ENCODE assay signal across 16 cellular contexts in genomic region chr16:21284414-21284813, GRCh38. TPM values are rescaled to one million over a fixed set of nuclear protein-coding genes. Genes with fewer than 3 reads are reported as not detected.
DNase-seq lines count a peak whose midpoint lies in the region; ATAC-seq, FAIRE-seq and TF ChIP-seq lines count a peak whose summit lies in the region.
"Had no signal": no experiment of that assay in that cellular context is flagged by ENCODE, and none has a peak within 500 bp of the region (broad histone marks: within the 10 kb centered on the region; RNA-seq: fewer than 3 reads in every experiment).

No MANE protein-coding gene starts in this region.

- H3K27ac Mint-ChIP-seq in activated B cell treated with CpG ODN at 0.5 μM for 24 hours: no peak overlapping the region
- H3K27ac Mint-ChIP-seq in stimulated activated naive CD8-positive, alpha-beta T cell treated with anti-CD3 and anti-CD28 coated beads, Interleukin-15, amount 100 ng/mL, for 72 hours: no peak overlapping the region
- H3K27ac Mint-ChIP-seq in activated CD4-positive, alpha-beta T cell treated with anti-CD3 and anti-CD28 coated beads, Interleukin-2, amount 10 ng/mL, durations not matched to agents 24 days and 14 days: no peak overlapping the region

- TF ChIP-seq CTCF in cardiac muscle cell (IDR thresholded peaks at IDR 0.05; ENCODE audit: low read depth, low read length) (no peak), activated B cell treated with CpG ODN at 0.5 μM for 24 hours (IDR thresholded peaks at IDR 0.05) (no peak), keratinocyte (optimal IDR thresholded peaks at IDR 0.05 in 1 of 3, IDR thresholded peaks at IDR 0.05 in 1 of 3, conservative IDR thresholded peaks at IDR 0.05 in 1 of 3; ENCODE audit: extremely low read depth in 1 of 3, insufficient read depth in 2 of 3, low read length in 3 of 3) (no peak)

- H3K27ac ChIP-seq in cardiac muscle cell (no peak overlapping the region), keratinocyte (ENCODE audit: control insufficient read depth, insufficient read depth, low read length) (no peak overlapping the region)

- POLR2A ChIA-PET in activated B cell treated with CpG ODN at 0.5 μM for 24 hours (lab: Charles Lee): interaction anchor here (1.0 kb wide), 1 partner anchor 11 kb away, joined by 3 read pairs; no protein-coding TSS in a partner anchor

- H3K27me3 Mint-ChIP-seq in activated B cell treated with CpG ODN at 0.5 μM for 24 hours: peaks cover 20% of the 10 kb centered on the region
- peaks cover 77% of the 10 kb centered on the region for H3K27me3 Mint-ChIP-seq in stimulated activated naive CD8-positive, alpha-beta T cell treated with anti-CD3 and anti-CD28 coated beads, Interleukin-15, amount 100 ng/mL, for 72 hours
- H3K27me3 Mint-ChIP-seq in activated CD4-positive, alpha-beta T cell treated with anti-CD3 and anti-CD28 coated beads, Interleukin-2, amount 10 ng/mL, durations not matched to agents 24 days and 14 days: peaks cover 62% of the 10 kb centered on the region

- DNase-seq in cardiac muscle cell (ENCODE audit: low read depth in 1 of 2, low spot score in 1 of 2) (no peak), cardiac septum (ENCODE audit: low spot score) (no peak), activated B cell treated with CpG ODN at 0.5 μM for 24 hours (no peak), keratinocyte (ENCODE audit: low read depth, low spot score) (no peak), DMS153 (lab: John Stamatoyannopoulos, UW) (no peak)
- DNase-seq in stimulated activated naive CD8-positive, alpha-beta T cell treated with anti-CD3 and anti-CD28 coated beads, Interleukin-15, amount 100 ng/mL, for 72 hours: no peak
- no peak for DNase-seq in stimulated activated naive CD4-positive, alpha-beta T cell treated with Interleukin-2 at 50 U/mL for 16 hours (lab: John Stamatoyannopoulos, UW)
- no peak for DNase-seq in activated CD4-positive, alpha-beta T cell treated with anti-CD3 and anti-CD28 coated beads, Interleukin-2, amount 10 ng/mL, durations not matched to agents 24 days and 14 days
- DNase-seq: activated CD4-positive, alpha-beta T cell treated with anti-CD3 and anti-CD28 coated beads, Interleukin-2, amount 50 U/mL, for 4 hours; activated gamma-delta T cell treated with Interleukin-2 at 50 U/mL for 16 hours; esophagus squamous epithelium had no signal

- no peaks in the 10 kb centered on the region for H3K9me1 ChIP-seq in keratinocyte (ENCODE audit: control insufficient read depth, extremely low read depth, insufficient read depth, low read length)

- H3K9me3 Mint-ChIP-seq in activated B cell treated with CpG ODN at 0.5 μM for 24 hours: peaks cover 11% of the 10 kb centered on the region
- peaks cover 0 to 8% of the 10 kb centered on the region in 2 donors for H3K9me3 Mint-ChIP-seq in stimulated activated naive CD8-positive, alpha-beta T cell treated with anti-CD3 and anti-CD28 coated beads, Interleukin-15, amount 100 ng/mL, for 72 hours
- peaks cover 9% of the 10 kb centered on the region for H3K9me3 Mint-ChIP-seq in activated CD4-positive, alpha-beta T cell treated with anti-CD3 and anti-CD28 coated beads, Interleukin-2, amount 10 ng/mL, durations not matched to agents 24 days and 14 days

- FAIRE-seq in keratinocyte (lab: Jason Lieb, UNC): no peak

- intact Hi-C loops in cardiac septum (cut with DNase I) (loop anchor here (2.0 kb wide), 1 partner anchor 16 kb away; no protein-coding TSS in a partner anchor), activated B cell treated with CpG ODN at 0.5 μM for 24 hours (cut with micrococcal nuclease) (loop anchor here (10.0 kb wide), 1 partner anchor 50 kb away; no protein-coding TSS in a partner anchor)
- intact Hi-C loops in activated CD4-positive, alpha-beta T cell treated with anti-CD3 and anti-CD28 coated beads, Interleukin-2, amount 10 ng/mL, durations not matched to agents 24 days and 14 days (cut with micrococcal nuclease): no loop called here

- H3K4me2 ChIP-seq in keratinocyte (ENCODE audit: control insufficient read depth, extremely low read depth, insufficient read depth, low read depth, low read length): peak overlapping the region; percentile 80

- no peak overlapping the region for H2AFZ ChIP-seq in keratinocyte (ENCODE audit: control insufficient read depth, low read length)

- dilution Hi-C loops in keratinocyte (cut with MboI; ENCODE audit: extremely low pct_ligation_motif_present, low sequenced_read_pairs): no loop called here

- no peaks in the 10 kb centered on the region for H4K20me1 ChIP-seq in keratinocyte (ENCODE audit: control insufficient read depth, extremely low read depth, insufficient read depth, low read length)

- H3K36me3 Mint-ChIP-seq in activated B cell treated with CpG ODN at 0.5 μM for 24 hours (ENCODE audit: low read depth): no peaks in the 10 kb centered on the region
- H3K36me3 Mint-ChIP-seq in activated CD4-positive, alpha-beta T cell treated with anti-CD3 and anti-CD28 coated beads, Interleukin-2, amount 10 ng/mL, durations not matched to agents 24 days and 14 days (ENCODE audit: low read depth): no peaks in the 10 kb centered on the region

- CTCF ChIA-PET in activated B cell treated with CpG ODN at 0.5 μM for 24 hours (lab: Charles Lee): interaction anchor here (0.6 kb wide), 1 partner anchor 96 kb away, joined by 3 read pairs; no protein-coding TSS in a partner anchor

- ATAC-seq in activated B cell treated with CpG ODN at 0.5 μM for 24 hours (ENCODE audit: low read depth): no peak
- ATAC-seq in stimulated activated naive CD8-positive, alpha-beta T cell treated with anti-CD3 and anti-CD28 coated beads, Interleukin-15, amount 100 ng/mL, for 72 hours: no peak

- H3K4me3 Mint-ChIP-seq in activated B cell treated with CpG ODN at 0.5 μM for 24 hours: peak overlapping the region; percentile 75
- peak overlapping the region; percentile 17 to 48 for H3K4me3 Mint-ChIP-seq in stimulated activated naive CD8-positive, alpha-beta T cell treated with anti-CD3 and anti-CD28 coated beads, Interleukin-15, amount 100 ng/mL, for 72 hours
- H3K4me3 Mint-ChIP-seq in activated CD4-positive, alpha-beta T cell treated with anti-CD3 and anti-CD28 coated beads, Interleukin-2, amount 10 ng/mL, durations not matched to agents 24 days and 14 days: no peak overlapping the region
- H3K4me3 Mint-ChIP-seq: central memory CD8-positive, alpha-beta T cell had no signal

- peaks cover 6% of the 10 kb centered on the region for H3K27me3 ChIP-seq in cardiac muscle cell
- peaks cover 18% of the 10 kb centered on the region for H3K27me3 ChIP-seq in keratinocyte (ENCODE audit: control insufficient read depth, extremely low read depth, insufficient read depth, low read length)
- H3K27me3 ChIP-seq: vagina had no signal

- H3K79me2 ChIP-seq in keratinocyte (ENCODE audit: control insufficient read depth, insufficient read depth, low read length): no peaks in the 10 kb centered on the region

- no peak overlapping the region for H3K9ac ChIP-seq in keratinocyte (ENCODE audit: control insufficient read depth, extremely low read depth, insufficient read depth, low read length)

- H3K4me3 ChIP-seq in cardiac muscle cell (peak overlapping the region; percentile 45), keratinocyte (ENCODE audit: control insufficient read depth in 2 of 3, extremely low read depth in 1 of 3, insufficient read depth in 2 of 3, low read depth in 1 of 3, low read length in 3 of 3) (peak overlapping the region in 1 of 3 experiments; percentile 50)

- H3K4me1 ChIP-seq in cardiac muscle cell (ENCODE audit: low read depth): no peaks in the 10 kb centered on the region
- H3K4me1 ChIP-seq in keratinocyte (ENCODE audit: control insufficient read depth, extremely low read depth, insufficient read depth, low read length): no peaks in the 10 kb centered on the region

- H3K9me3 ChIP-seq in cardiac muscle cell (ENCODE audit: low read depth) (no peaks in the 10 kb centered on the region), keratinocyte (ENCODE audit: control insufficient read depth, low read depth, low read length) (no peaks in the 10 kb centered on the region)
- H3K9me3 ChIP-seq: vagina had no signal

- H3K4me1 Mint-ChIP-seq in activated B cell treated with CpG ODN at 0.5 μM for 24 hours: peaks cover 11% of the 10 kb centered on the region
- peaks cover 12% of the 10 kb centered on the region for H3K4me1 Mint-ChIP-seq in stimulated activated naive CD8-positive, alpha-beta T cell treated with anti-CD3 and anti-CD28 coated beads, Interleukin-15, amount 100 ng/mL, for 72 hours
- H3K4me1 Mint-ChIP-seq in activated CD4-positive, alpha-beta T cell treated with anti-CD3 and anti-CD28 coated beads, Interleukin-2, amount 10 ng/mL, durations not matched to agents 24 days and 14 days: peaks cover 3% of the 10 kb centered on the region

- H3K36me3 ChIP-seq in cardiac muscle cell: no peaks in the 10 kb centered on the region
- H3K36me3 ChIP-seq in keratinocyte (ENCODE audit: control insufficient read depth in 2 of 2, extremely low read depth in 1 of 2, insufficient read depth in 2 of 2, low read length in 2 of 2): no peaks in the 10 kb centered on the region
- H3K36me3 ChIP-seq: esophagus squamous epithelium, vagina had no signal

RNA-seq across cellular contexts. Expression of gene CRYM, which starts 6.3 kb away (rescaled TPM):
- total RNA-seq in cardiac muscle cell: 0.21 TPM in 1 of 2 replicates, not detected in the other
- not detected in 2 replicates for polyA plus RNA-seq in cardiac muscle cell
- 105 TPM for total RNA-seq in cardiac septum
- 4.2 and 4.5 TPM in 2 replicates for total RNA-seq in activated B cell treated with CpG ODN at 0.5 μM for 24 hours
- 0.10 to 0.18 TPM (median 0.17 TPM) in 3 replicates for polyA plus RNA-seq in keratinocyte
- 6.6 TPM for polyA plus RNA-seq in keratinocyte (2011; ENCODE audit: low read depth)
- 0.10 and 0.19 TPM in 2 replicates for polyA plus RNA-seq in keratinocyte (2011; cell fraction: cytosol; rRNA removed)
- polyA plus RNA-seq in keratinocyte (2011; cell fraction: nucleus; rRNA removed): 0.73 and 1.6 TPM in 2 replicates
- polyA plus RNA-seq in keratinocyte (2012; ENCODE audit: low replicate concordance): 0.16 and 2.9 TPM in 2 replicates
- 0.13 to 1.2 TPM in 2 of 3 replicates, not detected in the other for polyA minus RNA-seq in keratinocyte
- not detected for polyA minus RNA-seq in keratinocyte (2011; cell fraction: cytosol; rRNA and poly(A)+ RNA removed)
- polyA minus RNA-seq in keratinocyte (2011; cell fraction: nucleus; rRNA and poly(A)+ RNA removed): 1.1 and 2.3 TPM in 2 replicates
- not detected in 2 replicates for total RNA-seq in activated CD4-positive, alpha-beta T cell treated with anti-CD3 and anti-CD28 coated beads, Interleukin-2, amount 10 ng/mL, durations not matched to agents 24 days and 14 days
- total RNA-seq: Daoy, M059J, skeletal muscle tissue had no signal

RNA-seq across cellular contexts. Expression of gene ANKS4B, which starts 50.9 kb away (rescaled TPM):
- total RNA-seq in cardiac muscle cell (not detected in 2 replicates), cardiac septum (not detected), activated B cell treated with CpG ODN at 0.5 μM for 24 hours (not detected in 2 replicates)
- polyA plus RNA-seq in cardiac muscle cell (not detected in 2 replicates), keratinocyte (not detected in 3 replicates)
- not detected for polyA plus RNA-seq in keratinocyte (2011; ENCODE audit: low read depth)
- polyA plus RNA-seq in keratinocyte (2011; cell fraction: cytosol; rRNA removed): not detected in 2 replicates
- polyA plus RNA-seq in keratinocyte (2011; cell fraction: nucleus; rRNA removed): not detected in 2 replicates
- 0.21 TPM in 1 of 2 replicates, not detected in the other for polyA plus RNA-seq in keratinocyte (2012; ENCODE audit: low replicate concordance)
- polyA minus RNA-seq in keratinocyte: not detected in 3 replicates
- not detected for polyA minus RNA-seq in keratinocyte (2011; cell fraction: cytosol; rRNA and poly(A)+ RNA removed)
- not detected in 2 replicates for polyA minus RNA-seq in keratinocyte (2011; cell fraction: nucleus; rRNA and poly(A)+ RNA removed)
- not detected in 2 replicates for total RNA-seq in activated CD4-positive, alpha-beta T cell treated with anti-CD3 and anti-CD28 coated beads, Interleukin-2, amount 10 ng/mL, durations not matched to agents 24 days and 14 days
- total RNA-seq: Daoy, esophagus squamous epithelium, M059J, skeletal muscle tissue, vagina had no signal

Comparison
In these comparisons a context has a peak if more than half of its experiments do, and no peak if none do; other contexts are left out.
1. RNA of gene CRYM, which starts 6.3 kb away (total RNA-seq): 105 TPM in cardiac septum (single experiment); 4.2 to 4.5 TPM in activated B cell treated with CpG ODN at 0.5 μM for 24 hours, 0.21 TPM in cardiac muscle cell and not detected in activated CD4-positive, alpha-beta T cell treated with anti-CD3 and anti-CD28 coated beads, Interleukin-2, amount 10 ng/mL, durations not matched to agents 24 days and 14 days; every median in the first group is over 10 times any median in the second.